ENCODE assay signal across 20 cellular contexts in the genomic region with DNA sequence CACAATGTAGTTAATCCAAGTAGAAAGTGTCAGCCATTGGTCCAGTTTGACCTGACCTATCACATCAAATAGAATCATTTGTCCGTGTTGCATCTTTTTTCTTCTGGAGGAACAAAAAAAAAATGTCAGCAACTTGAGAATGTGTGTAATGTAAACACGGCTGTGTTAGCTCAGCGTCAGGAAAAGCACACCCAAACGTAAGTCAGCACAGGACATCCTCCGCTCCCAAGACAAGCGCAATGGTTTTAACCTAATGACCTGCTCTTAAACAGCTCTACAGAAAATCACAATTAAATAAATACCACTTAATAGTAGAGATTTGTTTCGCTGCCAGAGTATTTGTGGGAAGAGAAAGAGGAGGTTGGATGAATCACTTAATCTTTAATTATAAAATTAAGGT. TPM values are rescaled to one million over a fixed set of nuclear protein-coding genes. Genes with fewer than 3 reads are reported as not detected.
A peak's percentile ranks its signal among the peaks of the same experiment; 100 is the strongest.
DNase-seq lines count a peak whose midpoint lies in the region; ATAC-seq and TF ChIP-seq lines count a peak whose summit lies in the region.
"Had no signal": no experiment of that assay in that cellular context is flagged by ENCODE, and none has a peak within 500 bp of the region (broad histone marks: within the 10 kb centered on the region; RNA-seq: fewer than 3 reads in every experiment).

No MANE protein-coding gene starts in this region.

- H3K23ac ChIP-seq in IMR-90 (ENCODE audit: low read depth, low read length) = no peak overlapping the region

- in situ Hi-C loops in IMR-90 (cut with MboI; ENCODE audit: low sequenced_read_pairs) = no loop called here

- H2AK5ac ChIP-seq in IMR-90 (ENCODE audit: low read depth, low read length) = no peak overlapping the region

- H3K36me3 ChIP-seq in IMR-90 (ENCODE audit: control insufficient read depth, insufficient read depth, low read length) = no peaks in the 10 kb centered on the region
- no peaks in the 10 kb centered on the region for H3K36me3 ChIP-seq in CD8-positive, alpha-beta memory T cell (ENCODE audit: insufficient read depth, low read length)
- no peaks in the 10 kb centered on the region for H3K36me3 ChIP-seq in A673 (ENCODE audit: insufficient read depth, low read length, poor library complexity, severe bottlenecking)
- H3K36me3 ChIP-seq: HAP-1, SJCRH30 had no signal

- H3K4me1 ChIP-seq in IMR-90 (ENCODE audit: control insufficient read depth, insufficient read depth, low read length) (peaks cover 2% of the 10 kb centered on the region; the same call in 1 of the 2 replicates), A673 (ENCODE audit: insufficient read depth, low read length, poor library complexity, severe bottlenecking) (no peaks in the 10 kb centered on the region)
- H3K4me1 ChIP-seq in CD8-positive, alpha-beta memory T cell (ENCODE audit: insufficient read depth, low read length) = no peaks in the 10 kb centered on the region
- H3K4me1 ChIP-seq: Caco-2, HAP-1, SJCRH30 had no signal

- no peaks in the 10 kb centered on the region for H4K20me1 ChIP-seq in IMR-90 (ENCODE audit: insufficient read depth, low read length)

- H3K9ac ChIP-seq in IMR-90 (ENCODE audit: low read depth, low read length) = no peak overlapping the region

- no peak overlapping the region for H3K56ac ChIP-seq in IMR-90 (ENCODE audit: extremely low read depth, insufficient read depth, low read length)

- no TSS peak for BruUV-seq in IMR-90 (replicated peaks; lab: Mats Ljungman, UMichigan)
- BruUV-seq in A673 (replicated peaks; lab: Mats Ljungman, UMichigan) = no TSS peak

- POLR2A ChIA-PET in IMR-90 (lab: Charles Lee; ENCODE audit: unreplicated experiment) = no interaction called here
- POLR2A ChIA-PET in CD8-positive, alpha-beta memory T cell (lab: Charles Lee) = no interaction called here
- POLR2A ChIA-PET in A673 (lab: Charles Lee; ENCODE audit: low non-redundant PET) = no interaction called here

- no peak overlapping the region for H2BK120ac ChIP-seq in IMR-90 (ENCODE audit: low read depth, low read length)

- no peak overlapping the region for H3K14ac ChIP-seq in IMR-90 (replicated peaks; ENCODE audit: low read depth, low read length)

- H2BK5ac ChIP-seq in IMR-90 (ENCODE audit: low read depth, low read length, poor library complexity, severe bottlenecking) = no peak overlapping the region

- H2AK9ac ChIP-seq in IMR-90 (replicated peaks; ENCODE audit: low read depth, low read length, poor library complexity) = no peak overlapping the region

- no peak overlapping the region for H3K4ac ChIP-seq in IMR-90 (ENCODE audit: low read depth, low read length)

- H3K9me3 ChIP-seq in IMR-90 (ENCODE audit: control insufficient read depth, insufficient read depth, low read length) = no peaks in the 10 kb centered on the region
- H3K9me3 ChIP-seq in CD8-positive, alpha-beta memory T cell (ENCODE audit: low read length) = no peaks in the 10 kb centered on the region
- no peaks in the 10 kb centered on the region for H3K9me3 ChIP-seq in A673 (ENCODE audit: low read depth, low read length, poor library complexity, severe bottlenecking)
- H3K9me3 ChIP-seq: Caco-2, HAP-1 had no signal

- H3K27ac Mint-ChIP-seq in CD8-positive, alpha-beta memory T cell = no peak overlapping the region
- H3K27ac Mint-ChIP-seq: CD14-positive monocyte had no signal

- dilution Hi-C loops in IMR-90 (cut with HindIII; ENCODE audit: low sequenced_read_pairs, unreplicated experiment) = no loop called here

- H3K27me3 ChIP-seq in IMR-90 (ENCODE audit: control insufficient read depth, insufficient read depth, low read length) (no peaks in the 10 kb centered on the region), A673 (replicated peaks; ENCODE audit: insufficient read depth, low read depth, low read length, poor library complexity) (peaks cover 3% of the 10 kb centered on the region)
- no peaks in the 10 kb centered on the region for H3K27me3 ChIP-seq in CD8-positive, alpha-beta memory T cell (ENCODE audit: insufficient read depth, low read length, poor library complexity, severe bottlenecking)

- no peaks in the 10 kb centered on the region for H3K79me1 ChIP-seq in IMR-90 (ENCODE audit: low read depth in 1 of 2, low read length in 2 of 2)

- DNase-seq in EH (ENCODE audit: low read depth) (peak; percentile 40), IMR-90 (peak; percentile 77), dermis blood vessel endothelial cell (peak; percentile 33), left kidney (ENCODE audit: low read depth, low spot score) (peak; percentile 50), COLO668 (lab: John Stamatoyannopoulos, UW; ENCODE audit: unreplicated experiment) (no peak), A673 (ENCODE audit: low spot score) (no peak)
- DNase-seq in CD8-positive, alpha-beta memory T cell = no peak
- DNase-seq: ACHN, AML-193, Caco-2, DMS153, KG1, NCI-H1048, NCI-H1436 treated with DMSO at 0.1 percent for 48 hours, NCI-H2081, NCI-H526, SJCRH30 had no signal

- 0 out of 3 replicates have a peak overlapping the region, but pooled peaks have one; percentile 4 for H2BK15ac ChIP-seq in IMR-90 (ENCODE audit: low read depth, low read length)

- H4K8ac ChIP-seq in IMR-90 (ENCODE audit: low read depth in 2 of 2, low read length in 2 of 2) = no peak overlapping the region

- ATAC-seq in IMR-90 (ENCODE audit: low read depth) (peak; percentile 91), GM21526 (IDR thresholded peaks at IDR 0.05; ENCODE audit: low FRiP score, unreplicated experiment) (no peak)

- H3K4me2 ChIP-seq in IMR-90 (ENCODE audit: low read depth, low read length) = no peak overlapping the region

- no peaks in the 10 kb centered on the region for H3K9me3 Mint-ChIP-seq in CD8-positive, alpha-beta memory T cell

- no peak overlapping the region for H2AFZ ChIP-seq in IMR-90 (replicated peaks; ENCODE audit: low read length, poor library complexity)

- H4K91ac ChIP-seq in IMR-90 (ENCODE audit: insufficient read depth, low read depth, low read length) = no peak overlapping the region

- H3K4me1 Mint-ChIP-seq in CD8-positive, alpha-beta memory T cell = no peaks in the 10 kb centered on the region
- H3K4me1 Mint-ChIP-seq: CD14-positive monocyte had no signal

- no peak overlapping the region for H2BK20ac ChIP-seq in IMR-90 (ENCODE audit: low read depth, low read length)

- WGBS in IMR-90 (ENCODE audit: extremely low coverage in 2 of 2, insufficient read length in 1 of 2), 2 experiments = no CpG with 5 or more reads among the region's 7 CpGs

- no peak for TF ChIP-seq RAD21 in IMR-90 (IDR thresholded peaks at IDR 0.05; ENCODE audit: low read length)

- no peak overlapping the region for H3K18ac ChIP-seq in IMR-90 (ENCODE audit: low read depth, low read length)

- H4K5ac ChIP-seq in IMR-90 (ENCODE audit: low read depth, low read length) = no peak overlapping the region

- no peak overlapping the region for H3K4me3 ChIP-seq in IMR-90 (ENCODE audit: insufficient read depth, low read depth, low read length)
- H3K4me3 ChIP-seq in CD8-positive, alpha-beta memory T cell (ENCODE audit: low read length) = no peak overlapping the region
- no peak overlapping the region for H3K4me3 ChIP-seq in A673 (ENCODE audit: low read depth, low read length, poor library complexity, severe bottlenecking)
- H3K4me3 ChIP-seq: HAP-1, SJCRH30 had no signal

- H3K36me3 Mint-ChIP-seq in CD8-positive, alpha-beta memory T cell = peaks cover 0 to 4% (median 0%) of the 10 kb centered on the region in 3 donors
- H3K36me3 Mint-ChIP-seq: CD14-positive monocyte had no signal

- TF ChIP-seq CTCF in IMR-90 (conservative IDR thresholded peaks at IDR 0.05; ENCODE audit: low read depth, low read length) (no peak), A673 (conservative IDR thresholded peaks at IDR 0.05; ENCODE audit: low read depth, low read length) (no peak)

- no peak for TF ChIP-seq POLR2A in IMR-90 (IDR thresholded peaks at IDR 0.05; ENCODE audit: low read depth, low read length)

- H3K27me3 Mint-ChIP-seq in CD8-positive, alpha-beta memory T cell = peaks cover 0 to 2% of the 10 kb centered on the region in 2 donors

- CTCF ChIA-PET in IMR-90 (lab: Yijun Ruan, JAX) = interaction anchor here (0.6 kb wide), 1 partner anchor 21 kb away, joined by 3 read pairs; no protein-coding TSS in a partner anchor
- CTCF ChIA-PET in CD8-positive, alpha-beta memory T cell (lab: Charles Lee) = no interaction called here
- CTCF ChIA-PET in A673 (lab: Charles Lee) = no interaction called here

- H3K4me3 Mint-ChIP-seq in CD8-positive, alpha-beta memory T cell = no peak overlapping the region
- H3K4me3 Mint-ChIP-seq: CD14-positive monocyte had no signal

- H3K27ac ChIP-seq in IMR-90 (ENCODE audit: insufficient read depth, low read length) (no peak overlapping the region), A673 (ENCODE audit: low read depth, low read length, poor library complexity, severe bottlenecking) (no peak overlapping the region)
- H3K27ac ChIP-seq in CD8-positive, alpha-beta memory T cell (ENCODE audit: low read depth, low read length) = no peak overlapping the region
- H3K27ac ChIP-seq: SJCRH30 had no signal

- no peaks in the 10 kb centered on the region for H3K9me1 ChIP-seq in IMR-90 (ENCODE audit: insufficient read depth, low read length)

- intact Hi-C loops in IMR-90 (cut with micrococcal nuclease) = no loop called here
- intact Hi-C loops in A673 (cut with micrococcal nuclease; ENCODE audit: unreplicated experiment) = no loop called here

TF ChIP-seq in IMR-90, 13 proteins besides CTCF, POLR2A, EP300 and RAD21:
- TF ChIP-seq BHLHE40 (IDR thresholded peaks at IDR 0.05; ENCODE audit: low read depth, low read length) (peak; percentile 17; the same call in 1 of the 2 replicates), SMC3 (IDR thresholded peaks at IDR 0.05; ENCODE audit: low read depth, low read length) (no peak)

RNA-seq across cellular contexts. Expression of gene OSR1, which starts 59.4 kb away (rescaled TPM):
- total RNA-seq in IMR-90 (2012; rRNA removed) = 12.4 and 14.7 TPM in 2 replicates
- polyA plus RNA-seq in IMR-90 (2012; rRNA removed) = 48.0 and 51.9 TPM in 2 replicates
- polyA plus RNA-seq in IMR-90 (2012; cell fraction: cytosol; rRNA removed) = 31.5 and 51.7 TPM in 2 replicates
- 67.0 and 99.5 TPM in 2 replicates for polyA plus RNA-seq in IMR-90 (2012; cell fraction: nucleus; rRNA removed; ENCODE audit: low replicate concordance)
- 0.09 and 0.17 TPM in 2 replicates for total RNA-seq in dermis blood vessel endothelial cell
- total RNA-seq in CD8-positive, alpha-beta memory T cell = not detected
- polyA plus RNA-seq in CD8-positive, alpha-beta memory T cell = not detected
- total RNA-seq in A673 (2021) = 0.13 and 0.84 TPM in 2 replicates
- polyA plus RNA-seq: CD14-positive monocyte had no signal

Comparison
In these comparisons a context has a peak if more than half of its experiments do, and no peak if none do; other contexts are left out.
1. DNase-seq: peak in EH (single experiment), IMR-90 (single experiment), dermis blood vessel endothelial cell (single experiment) and left kidney (single experiment); none in CD8-positive, alpha-beta memory T cell (0 of 5), COLO668 (single experiment) and A673 (single experiment).